In the genomic region with DNA sequence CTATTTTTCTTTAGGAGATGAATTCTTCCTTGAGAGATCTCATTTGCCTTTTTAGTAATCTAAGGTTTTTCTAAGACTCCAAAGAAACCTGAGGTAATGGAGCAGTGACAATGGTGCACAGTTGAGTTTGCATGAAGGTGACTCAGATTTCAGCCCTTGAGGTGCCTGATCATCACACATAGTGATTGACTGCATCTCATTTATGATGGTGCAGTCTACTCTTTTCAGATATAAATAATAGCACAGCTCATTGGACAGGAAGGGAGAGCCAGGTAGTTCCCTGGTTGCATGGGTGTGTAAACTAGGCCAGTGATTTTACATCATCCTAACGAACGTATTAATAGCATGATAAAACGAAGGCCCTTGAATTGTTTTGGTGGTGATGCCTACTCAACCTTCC, we compare ENCODE assay signal across 7 cellular contexts.
"Had no signal": no experiment of that assay in that cellular context is flagged by ENCODE, and none has a peak within 500 bp of the region (broad histone marks: within the 10 kb centered on the region; RNA-seq: fewer than 3 reads in every experiment).

No MANE protein-coding gene starts in this region.

- H3K4me3 Mint-ChIP-seq: GM23338, H9, IgD-negative memory B cell had no signal

- H3K4me3 ChIP-seq: GM23338 had no signal

- H3K27me3 Mint-ChIP-seq: IgD-negative memory B cell had no signal

- DNase-seq: H9, HCEC 1CT, KBM-7 had no signal

- H3K27ac Mint-ChIP-seq: GM23338, H9, IgD-negative memory B cell had no signal

- ATAC-seq: GM23338, HepG2 had no signal

- H3K36me3 Mint-ChIP-seq: IgD-negative memory B cell had no signal

- H3K4me1 Mint-ChIP-seq: GM23338, H9, IgD-negative memory B cell had no signal

- H3K27ac ChIP-seq: HL-60 had no signal
